In genomic region chr17:66227212-66228045, GRCh38 we compare ENCODE assay signal across 1 cellular context.
TF ChIP-seq lines count a peak whose summit lies in the region.

No MANE protein-coding gene starts in this region.

TF ChIP-seq in SK-N-SH treated with all-trans-retinoic acid at 6 μM for 48 hours, 23 proteins besides CTCF, POLR2A, EP300 and RAD21 (continued from another document):
- TF ChIP-seq TCF4 (CRISPR knock-in tag; IDR thresholded peaks at IDR 0.05; ENCODE audit: borderline replicate concordance) (no peak), PATZ1 (CRISPR knock-in tag; IDR thresholded peaks at IDR 0.05; ENCODE audit: borderline replicate concordance) (no peak), ISL1 (CRISPR knock-in tag; IDR thresholded peaks at IDR 0.05) (no peak), GLIS3 (CRISPR knock-in tag; IDR thresholded peaks at IDR 0.05) (no peak), SNAI2 (CRISPR knock-in tag; IDR thresholded peaks at IDR 0.05) (no peak), ESRRG (CRISPR knock-in tag; IDR thresholded peaks at IDR 0.05) (no peak)
